Comparison of ENCODE assay signal across 11 cellular contexts in genomic region chr16:84795338-84796053, GRCh38. TPM values are rescaled to one million over a fixed set of nuclear protein-coding genes. Genes with fewer than 3 reads are reported as not detected.
DNase-seq lines count a peak whose midpoint lies in the region; ATAC-seq and TF ChIP-seq lines count a peak whose summit lies in the region.
"Had no signal": no experiment of that assay in that cellular context is flagged by ENCODE, and none has a peak within 500 bp of the region (broad histone marks: within the 10 kb centered on the region; RNA-seq: fewer than 3 reads in every experiment).

No MANE protein-coding gene starts in this region.

- H3K4me1 ChIP-seq in adipocyte (ENCODE audit: control insufficient read depth, insufficient read depth, low read length) (peaks cover 6% of the 10 kb centered on the region), prostate gland (replicated peaks) (no peaks in the 10 kb centered on the region)

- ATAC-seq in left cardiac atrium (peak; percentile 93 to 98), GM18519 (IDR thresholded peaks at IDR 0.05; ENCODE audit: low FRiP score, unreplicated experiment) (no peak)
- ATAC-seq: CD8-positive, alpha-beta T cell had no signal

- peak overlapping the region; percentile 63 for H3K9ac ChIP-seq in adipocyte (ENCODE audit: low read length)

- no peaks in the 10 kb centered on the region for H3K36me3 ChIP-seq in adipocyte (ENCODE audit: control insufficient read depth, insufficient read depth, low read length, severe bottlenecking)
- H3K36me3 ChIP-seq in prostate gland, result no peaks in the 10 kb centered on the region
- H3K36me3 ChIP-seq: cardiac muscle cell had no signal

- 54% methylated on average over 22 of the region's 22 CpGs for WGBS in prostate gland

- H3K9me3 ChIP-seq in adipocyte (ENCODE audit: control insufficient read depth, low read length) (no peaks in the 10 kb centered on the region), prostate gland (no peaks in the 10 kb centered on the region)

- no peak for TF ChIP-seq CTCF in AG09309 (IDR thresholded peaks at IDR 0.05; ENCODE audit: control insufficient read depth, insufficient read depth, low read depth, low read length, missing control alignments)
- no peak for TF ChIP-seq CTCF in prostate gland (IDR thresholded peaks at IDR 0.05)

- H3K27me3 ChIP-seq in adipocyte (replicated peaks; ENCODE audit: control insufficient read depth, insufficient read depth, low read length), result no peaks in the 10 kb centered on the region
- H3K27me3 ChIP-seq in prostate gland (replicated peaks; ENCODE audit: insufficient read depth), result no peaks in the 10 kb centered on the region
- H3K27me3 ChIP-seq: cardiac muscle cell had no signal

- intact Hi-C loops in left cardiac atrium (cut with DNase I), result no loop called here
- intact Hi-C loops in prostate gland (cut with DNase I), result no loop called here

- no peak overlapping the region for H3K4me3 ChIP-seq in AG09309 (ENCODE audit: control insufficient read depth, low read depth, low read length)
- H3K4me3 ChIP-seq in adipocyte (ENCODE audit: low read length), result peak overlapping the region; percentile 60
- H3K4me3 ChIP-seq in prostate gland, result no peak overlapping the region
- H3K4me3 ChIP-seq: cardiac muscle cell had no signal

- no peak for TF ChIP-seq POLR2A in prostate gland (IDR thresholded peaks at IDR 0.05)

- DNase-seq in AG09309 (ENCODE audit: low read depth), result peak; percentile 93
- peak; percentile 66 for DNase-seq in adipocyte (ENCODE audit: low read depth)
- DNase-seq in left cardiac atrium, result peak; percentile 85
- no peak for DNase-seq in prostate gland (ENCODE audit: low spot score)
- no peak for DNase-seq in NCI-H2081 treated with DMSO at 0.1 percent for 48 hours (lab: John Stamatoyannopoulos, UW)
- no peak for DNase-seq in T1000 (lab: John Stamatoyannopoulos, UW)
- DNase-seq in NCI-H69 (lab: John Stamatoyannopoulos, UW), result no peak
- DNase-seq: activated CD4-positive, alpha-beta T cell treated with anti-CD3 and anti-CD28 coated beads, Interleukin-2, amount 50 U/mL, for 1 hour; CD8-positive, alpha-beta T cell had no signal

- peak overlapping the region; percentile 57 to 67 for H3K27ac ChIP-seq in prostate gland
- H3K27ac ChIP-seq: cardiac muscle cell had no signal

RNA-seq across cellular contexts. Expression of gene CRISPLD2, which starts 24.3 kb away (rescaled TPM):
- total RNA-seq in left cardiac atrium (10 to 100 TPM; 36.1 to 58.3 TPM), prostate gland (100 to 1,000 TPM; 186 to 226 TPM)

Comparison
In these comparisons a context has a peak if more than half of its experiments do, and no peak if none do; other contexts are left out.
1. DNase-seq: peak in AG09309 (single experiment), adipocyte (single experiment) and left cardiac atrium (single experiment); none in prostate gland (single experiment), NCI-H2081 treated with DMSO at 0.1 percent for 48 hours (single experiment), T1000 (single experiment) and NCI-H69 (single experiment).